Comparison of ENCODE assay signal across 24 cellular contexts in genomic region chr3:89372456-89372855, GRCh38.
DNase-seq lines count a peak whose midpoint lies in the region; FAIRE-seq and TF ChIP-seq lines count a peak whose summit lies in the region.
"Had no signal": no experiment of that assay in that cellular context is flagged by ENCODE, and none has a peak within 500 bp of the region (broad histone marks: within the 10 kb centered on the region; RNA-seq: fewer than 3 reads in every experiment).

No MANE protein-coding gene starts in this region.

- H3K4me1 Mint-ChIP-seq in MCF 10A (ENCODE audit: insufficient read depth, unreplicated experiment): no peaks in the 10 kb centered on the region
- H3K4me1 Mint-ChIP-seq: activated CD4-positive, alpha-beta T cell treated with anti-CD3 and anti-CD28 coated beads, Interleukin-2, amount 10 ng/mL, durations not matched to agents 7 days and 5 days; activated T-helper 17 cell treated with anti-CD3 and anti-CD28 coated beads, Interleukin-2, amount 50 U/mL, for 72 hours; memory B cell; naive thymus-derived CD4-positive, alpha-beta T cell had no signal

- FAIRE-seq in urothelium cell line (lab: Jason Lieb, UNC) (no peak), kidney (lab: Jason Lieb, UNC) (no peak)
- FAIRE-seq: A549 had no signal

- CTCF ChIA-PET in MCF 10A (lab: Yijun Ruan, JAX): interaction anchor here (0.7 to 1.0 kb wide), 2 partner anchors 32 to 719 kb away, joined by 3 to 4 read pairs; no protein-coding TSS in a partner anchor

- H3K9ac ChIP-seq in adipocyte (ENCODE audit: low read length) (no peak overlapping the region), kidney (ENCODE audit: low read length in 2 of 2) (no peak overlapping the region)

- no TSS peak for BruUV-seq in MCF 10A (replicated peaks; lab: Mats Ljungman, UMichigan)

- no peak overlapping the region for H3K4me3 Mint-ChIP-seq in MCF 10A (ENCODE audit: unreplicated experiment)
- H3K4me3 Mint-ChIP-seq: activated CD4-positive, alpha-beta T cell treated with anti-CD3 and anti-CD28 coated beads, Interleukin-2, amount 10 ng/mL, durations not matched to agents 7 days and 5 days; activated naive CD8-positive, alpha-beta T cell; activated T-helper 17 cell treated with anti-CD3 and anti-CD28 coated beads, Interleukin-2, amount 50 U/mL, for 72 hours; memory B cell; naive thymus-derived CD4-positive, alpha-beta T cell; T-helper 1 cell treated with Interleukin-12 subunit alpha and Interleukin-12 subunit beta and Interleukin-4 antibody, amounts not matched to agents 30 μg/mL and 1 μg/mL, for 36 hours had no signal

- H3K36me3 Mint-ChIP-seq in MCF 10A (ENCODE audit: insufficient read depth, unreplicated experiment): no peaks in the 10 kb centered on the region
- H3K36me3 Mint-ChIP-seq: activated naive CD8-positive, alpha-beta T cell; memory B cell; naive thymus-derived CD4-positive, alpha-beta T cell had no signal

- no peaks in the 10 kb centered on the region for H3K27me3 Mint-ChIP-seq in MCF 10A (ENCODE audit: insufficient read depth, unreplicated experiment)
- H3K27me3 Mint-ChIP-seq: activated CD4-positive, alpha-beta T cell treated with anti-CD3 and anti-CD28 coated beads, Interleukin-2, amount 10 ng/mL, durations not matched to agents 7 days and 5 days; activated naive CD8-positive, alpha-beta T cell; activated T-helper 17 cell treated with anti-CD3 and anti-CD28 coated beads, Interleukin-2, amount 50 U/mL, for 72 hours; memory B cell; naive thymus-derived CD4-positive, alpha-beta T cell had no signal

- TF ChIP-seq CTCF in MCF 10A (IDR thresholded peaks at IDR 0.05; ENCODE audit: unreplicated experiment): no peak
- no peak for TF ChIP-seq CTCF in breast epithelium (IDR thresholded peaks at IDR 0.05)
- TF ChIP-seq CTCF in fibroblast of mammary gland (conservative IDR thresholded peaks at IDR 0.05; ENCODE audit: control insufficient read depth, insufficient read depth, low read depth, low read length): no peak
- TF ChIP-seq CTCF in kidney (IDR thresholded peaks at IDR 0.05; ENCODE audit: borderline replicate concordance, extremely low read depth, insufficient read depth): no peak

- H3K27ac Mint-ChIP-seq in MCF 10A (ENCODE audit: low read depth, unreplicated experiment): no peak overlapping the region
- H3K27ac Mint-ChIP-seq: activated CD4-positive, alpha-beta T cell treated with anti-CD3 and anti-CD28 coated beads, Interleukin-2, amount 10 ng/mL, durations not matched to agents 7 days and 5 days; activated naive CD8-positive, alpha-beta T cell; activated T-helper 17 cell treated with anti-CD3 and anti-CD28 coated beads, Interleukin-2, amount 50 U/mL, for 72 hours; memory B cell; naive thymus-derived CD4-positive, alpha-beta T cell; T-helper 1 cell treated with Interleukin-12 subunit alpha and Interleukin-12 subunit beta and Interleukin-4 antibody, amounts not matched to agents 30 μg/mL and 1 μg/mL, for 36 hours had no signal

- H3K27ac ChIP-seq in breast epithelium (no peak overlapping the region), SJCRH30 (no peak overlapping the region), kidney (ENCODE audit: low read depth in 2 of 2, low read length in 2 of 2) (no peak overlapping the region)
- H3K27ac ChIP-seq: A549, brain microvascular endothelial cell, gastroesophageal sphincter, thoracic aorta had no signal

- DNase-seq in MCF 10A (ENCODE audit: unreplicated experiment): peak; percentile 39
- DNase-seq in breast epithelium (ENCODE audit: low spot score in 2 of 2): no peak
- DNase-seq in adipocyte (ENCODE audit: low read depth): peak; percentile 67
- peak; percentile 38 for DNase-seq in fibroblast of mammary gland (ENCODE audit: low read depth)
- peak; percentile 27 for DNase-seq in urothelium cell line (ENCODE audit: low spot score)
- DNase-seq in SJCRH30: no peak
- no peak for DNase-seq in DMS53 treated with DMSO at 0.1 percent for 48 hours (lab: John Stamatoyannopoulos, UW; ENCODE audit: unreplicated experiment)
- DNase-seq in kidney: no peak
- DNase-seq: activated CD4-positive, alpha-beta T cell treated with anti-CD3 and anti-CD28 coated beads, Interleukin-2, amount 10 ng/mL, durations not matched to agents 7 days and 5 days; brain microvascular endothelial cell; cortex of kidney; GDM1; KBM-7; naive thymus-derived CD4-positive, alpha-beta T cell; NCI-H2029 treated with DMSO at 0.1 percent for 48 hours; NCI-H524 treated with DMSO at 0.1 percent for 48 hours; SHP77 treated with DMSO at 0.1 percent for 48 hours had no signal

- H3K9me3 Mint-ChIP-seq in MCF 10A (ENCODE audit: unreplicated experiment): peaks cover 7% of the 10 kb centered on the region

- H3K4me1 ChIP-seq in breast epithelium (no peaks in the 10 kb centered on the region), adipocyte (ENCODE audit: control insufficient read depth, insufficient read depth, low read length) (peaks cover 12% of the 10 kb centered on the region), SJCRH30 (no peaks in the 10 kb centered on the region), kidney (ENCODE audit: control insufficient read depth in 1 of 2, insufficient read depth in 1 of 2, low read depth in 1 of 2, low read length in 2 of 2) (no peaks in the 10 kb centered on the region)
- H3K4me1 ChIP-seq: A549, gastroesophageal sphincter had no signal

- POLR2A ChIA-PET in MCF 10A (lab: Yijun Ruan, JAX): interaction anchor here (0.8 kb wide), 1 partner anchor 14 kb away, joined by 3 read pairs; no protein-coding TSS in a partner anchor

- TF ChIP-seq POLR2A in breast epithelium (IDR thresholded peaks at IDR 0.05): no peak

- no peaks in the 10 kb centered on the region for H3K27me3 ChIP-seq in breast epithelium
- no peaks in the 10 kb centered on the region for H3K27me3 ChIP-seq in adipocyte (replicated peaks; ENCODE audit: control insufficient read depth, insufficient read depth, low read length)
- H3K27me3 ChIP-seq in SJCRH30: no peaks in the 10 kb centered on the region
- H3K27me3 ChIP-seq: brain microvascular endothelial cell, gastroesophageal sphincter had no signal

- H3K36me3 ChIP-seq in breast epithelium: no peaks in the 10 kb centered on the region
- no peaks in the 10 kb centered on the region for H3K36me3 ChIP-seq in adipocyte (ENCODE audit: control insufficient read depth, insufficient read depth, low read length, severe bottlenecking)
- no peaks in the 10 kb centered on the region for H3K36me3 ChIP-seq in SJCRH30
- H3K36me3 ChIP-seq in kidney (ENCODE audit: control insufficient read depth in 1 of 2, insufficient read depth in 2 of 2, low read length in 2 of 2): no peaks in the 10 kb centered on the region
- H3K36me3 ChIP-seq: brain microvascular endothelial cell, gastroesophageal sphincter, thoracic aorta had no signal

- no peak overlapping the region for H3K4me3 ChIP-seq in breast epithelium
- no peak overlapping the region for H3K4me3 ChIP-seq in adipocyte (ENCODE audit: low read length)
- no peak overlapping the region for H3K4me3 ChIP-seq in fibroblast of mammary gland (ENCODE audit: control insufficient read depth, low read depth, low read length)
- no peak overlapping the region for H3K4me3 ChIP-seq in SJCRH30
- no peak overlapping the region for H3K4me3 ChIP-seq in kidney (ENCODE audit: low read length in 2 of 2)
- H3K4me3 ChIP-seq: A549, gastroesophageal sphincter, thoracic aorta had no signal

- intact Hi-C loops in MCF 10A (cut with micrococcal nuclease) (no loop called here), breast epithelium (cut with DNase I; ENCODE audit: low total_unique reads) (no loop called here), kidney (cut with DNase I) (no loop called here)

- no peaks in the 10 kb centered on the region for H3K9me3 ChIP-seq in breast epithelium
- no peaks in the 10 kb centered on the region for H3K9me3 ChIP-seq in adipocyte (ENCODE audit: control insufficient read depth, low read length)
- H3K9me3 ChIP-seq in SJCRH30 (replicated peaks): no peaks in the 10 kb centered on the region
- no peaks in the 10 kb centered on the region for H3K9me3 ChIP-seq in kidney (ENCODE audit: control insufficient read depth in 1 of 2, low read length in 2 of 2)
- H3K9me3 ChIP-seq: A549, gastroesophageal sphincter, thoracic aorta had no signal

Comparison
In these comparisons a context has a peak if more than half of its experiments do, and no peak if none do; other contexts are left out.
1. DNase-seq: peak in MCF 10A (single experiment), adipocyte (single experiment), fibroblast of mammary gland (single experiment) and urothelium cell line (single experiment); none in breast epithelium (0 of 2), SJCRH30 (0 of 2), DMS53 treated with DMSO at 0.1 percent for 48 hours (single experiment) and kidney (single experiment).